ENCODE assay signal across 28 cellular contexts in genomic region chr11:87134524-87135106, GRCh38.
"Had no signal": no experiment of that assay in that cellular context is flagged by ENCODE, and none has a peak within 500 bp of the region (broad histone marks: within the 10 kb centered on the region; RNA-seq: fewer than 3 reads in every experiment).

No MANE protein-coding gene starts in this region.

- H3K27ac ChIP-seq: brain microvascular endothelial cell, coronary artery, dorsolateral prefrontal cortex, esophagus muscularis mucosa, gastroesophageal sphincter, heart right ventricle, hepatocyte had no signal

- H3K9me3 ChIP-seq: gastroesophageal sphincter had no signal

- H3K27me3 ChIP-seq: brain microvascular endothelial cell, dorsolateral prefrontal cortex, esophagus muscularis mucosa, gastroesophageal sphincter, heart right ventricle, hepatocyte had no signal

- FAIRE-seq: astrocyte, bronchial epithelial cell had no signal

- H3K4me2 ChIP-seq: hepatocyte had no signal

- DNase-seq: activated CD4-positive, alpha-beta memory T cell treated with anti-CD3 and anti-CD28 coated beads, Interleukin-2, amount 10 ng/mL, durations not matched to agents 7 days and 5 days; activated CD4-positive, alpha-beta T cell treated with anti-CD3 and anti-CD28 coated beads for 4 hours; activated CD4-positive, alpha-beta T cell treated with anti-CD3 and anti-CD28 coated beads, Interleukin-2, amount 10 ng/mL, durations not matched to agents 7 days and 5 days; activated CD4-positive, alpha-beta T cell treated with anti-CD3 and anti-CD28 coated beads, Interleukin-2, amount 50 U/mL, for 4 hours; activated CD4-positive, CD25-positive, alpha-beta regulatory T cell; activated CD4-positive, CD25-positive, alpha-beta regulatory T cell treated with anti-CD3 and anti-CD28 coated beads, Interleukin-2, amount 50 U/mL, for 72 hours; activated CD8-positive, alpha-beta memory T cell treated with anti-CD3 and anti-CD28 coated beads, Interleukin-2, amount 50 U/mL, for 48 hours; activated gamma-delta T cell treated with Interleukin-2 at 50 U/mL for 16 hours; activated naive CD4-positive, alpha-beta T cell treated with anti-CD3 and anti-CD28 coated beads, Interleukin-2, amount 50 U/mL, for 16 hours; activated naive CD4-positive, alpha-beta T cell treated with Interleukin-2 at 50 U/mL for 16 hours; activated T-cell treated with anti-CD3 and anti-CD28 coated beads for 4 hours; activated T-cell treated with anti-CD3 and anti-CD28 coated beads, Interleukin-2, amount 50 U/mL, for 24 hours; activated T-cell treated with anti-CD3 and anti-CD28 coated beads, Interleukin-2, amount 50 U/mL, for 72 hours; amniotic stem cell; anterior cingulate cortex; brain microvascular endothelial cell; dorsolateral prefrontal cortex; effector memory CD4-positive, alpha-beta T cell; erythroblast; foreskin melanocyte; heart right ventricle; T-helper 2 cell had no signal

- ATAC-seq: activated T-cell treated with anti-CD3 and anti-CD28 coated beads, Interleukin-2, amount 50 U/mL, for 72 hours; gastroesophageal sphincter; heart right ventricle had no signal

- H2AFZ ChIP-seq: hepatocyte had no signal

- H3K4me3 ChIP-seq: coronary artery, dorsolateral prefrontal cortex, esophagus muscularis mucosa, gastroesophageal sphincter, heart right ventricle, hepatocyte had no signal

- H3K4me1 ChIP-seq: gastroesophageal sphincter had no signal

- H3K36me3 ChIP-seq: brain microvascular endothelial cell, esophagus muscularis mucosa, gastroesophageal sphincter, heart right ventricle had no signal
